ENCODE assay signal across 1 cellular context in the genomic region with DNA sequence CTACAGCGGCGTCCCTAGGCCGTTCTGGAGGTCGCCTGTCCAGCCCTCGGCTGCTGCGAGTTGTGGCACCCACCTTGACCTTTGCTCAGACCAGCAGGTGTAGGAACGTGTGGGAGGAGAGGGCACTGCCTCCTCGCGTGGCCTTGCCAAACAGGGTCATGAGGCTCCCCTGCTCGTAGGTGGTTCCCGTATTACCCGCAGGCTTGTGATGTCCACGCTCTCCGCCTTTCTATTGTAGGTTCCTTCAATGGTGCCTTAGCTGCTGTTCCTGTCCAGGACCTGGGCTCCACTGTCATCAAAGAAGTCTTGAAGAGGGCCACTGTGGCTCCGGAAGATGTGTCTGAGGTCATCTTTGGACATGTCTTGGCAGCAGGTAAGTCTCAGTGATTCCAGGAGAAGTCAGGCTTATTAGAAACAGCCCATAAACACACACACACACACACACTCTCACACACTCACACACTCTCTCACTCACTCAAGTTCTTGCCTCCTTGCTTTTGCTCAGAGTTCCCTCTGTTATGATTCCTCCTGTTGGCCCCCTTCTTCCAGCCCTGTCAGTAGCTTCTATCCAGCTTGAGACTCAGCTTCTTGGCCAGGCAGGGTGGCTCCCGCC.
A peak's percentile ranks its signal among the peaks of the same experiment; 100 is the strongest.
TF ChIP-seq lines count a peak whose summit lies in the region.

No MANE protein-coding gene starts in this region.

TF ChIP-seq in HepG2, 621 proteins besides CTCF, POLR2A, EP300 and RAD21 (continued from another document and continues in another):
- TF ChIP-seq FOXP1 (IDR thresholded peaks at IDR 0.05): no peak
- no peak for TF ChIP-seq FOXP1 (CRISPR knock-in tag; IDR thresholded peaks at IDR 0.05)
- no peak for TF ChIP-seq CHD4 (IDR thresholded peaks at IDR 0.05; ENCODE audit: borderline replicate concordance, low read length)
- no peak; the same call in 1 of the 2 replicates for TF ChIP-seq KDM3A (CRISPR knock-in tag; IDR thresholded peaks at IDR 0.05; ENCODE audit: low read depth)
- no peak for TF ChIP-seq SUZ12 (IDR thresholded peaks at IDR 0.05; ENCODE audit: low read depth, low read length)
- TF ChIP-seq, protein P1, sequence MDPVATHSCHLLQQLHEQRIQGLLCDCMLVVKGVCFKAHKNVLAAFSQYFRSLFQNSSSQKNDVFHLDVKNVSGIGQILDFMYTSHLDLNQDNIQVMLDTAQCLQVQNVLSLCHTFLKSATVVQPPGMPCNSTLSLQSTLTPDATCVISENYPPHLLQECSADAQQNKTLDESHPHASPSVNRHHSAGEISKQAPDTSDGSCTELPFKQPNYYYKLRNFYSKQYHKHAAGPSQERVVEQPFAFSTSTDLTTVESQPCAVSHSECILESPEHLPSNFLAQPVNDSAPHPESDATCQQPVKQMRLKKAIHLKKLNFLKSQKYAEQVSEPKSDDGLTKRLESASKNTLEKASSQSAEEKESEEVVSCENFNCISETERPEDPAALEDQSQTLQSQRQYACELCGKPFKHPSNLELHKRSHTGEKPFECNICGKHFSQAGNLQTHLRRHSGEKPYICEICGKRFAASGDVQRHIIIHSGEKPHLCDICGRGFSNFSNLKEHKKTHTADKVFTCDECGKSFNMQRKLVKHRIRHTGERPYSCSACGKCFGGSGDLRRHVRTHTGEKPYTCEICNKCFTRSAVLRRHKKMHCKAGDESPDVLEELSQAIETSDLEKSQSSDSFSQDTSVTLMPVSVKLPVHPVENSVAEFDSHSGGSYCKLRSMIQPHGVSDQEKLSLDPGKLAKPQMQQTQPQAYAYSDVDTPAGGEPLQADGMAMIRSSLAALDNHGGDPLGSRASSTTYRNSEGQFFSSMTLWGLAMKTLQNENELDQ (CRISPR knock-in tag; IDR thresholded peaks at IDR 0.05; ENCODE audit: borderline replicate concordance): no peak
- no peak; the same call in none of the 2 replicates for TF ChIP-seq TARDBP (CRISPR knock-in tag; IDR thresholded peaks at IDR 0.05)
- peak; percentile 66 for TF ChIP-seq TEAD3 (CRISPR knock-in tag; optimal IDR thresholded peaks at IDR 0.05; ENCODE audit: borderline replicate concordance)
- peak; percentile 82; the same call in 1 of the 2 replicates for TF ChIP-seq JUND (CRISPR knock-in tag; IDR thresholded peaks at IDR 0.05)
- TF ChIP-seq, protein P2, sequence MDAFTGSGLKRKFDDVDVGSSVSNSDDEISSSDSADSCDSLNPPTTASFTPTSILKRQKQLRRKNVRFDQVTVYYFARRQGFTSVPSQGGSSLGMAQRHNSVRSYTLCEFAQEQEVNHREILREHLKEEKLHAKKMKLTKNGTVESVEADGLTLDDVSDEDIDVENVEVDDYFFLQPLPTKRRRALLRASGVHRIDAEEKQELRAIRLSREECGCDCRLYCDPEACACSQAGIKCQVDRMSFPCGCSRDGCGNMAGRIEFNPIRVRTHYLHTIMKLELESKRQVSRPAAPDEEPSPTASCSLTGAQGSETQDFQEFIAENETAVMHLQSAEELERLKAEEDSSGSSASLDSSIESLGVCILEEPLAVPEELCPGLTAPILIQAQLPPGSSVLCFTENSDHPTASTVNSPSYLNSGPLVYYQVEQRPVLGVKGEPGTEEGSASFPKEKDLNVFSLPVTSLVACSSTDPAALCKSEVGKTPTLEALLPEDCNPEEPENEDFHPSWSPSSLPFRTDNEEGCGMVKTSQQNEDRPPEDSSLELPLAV (CRISPR knock-in tag; conservative IDR thresholded peaks at IDR 0.05; ENCODE audit: low read depth): no peak
- no peak for TF ChIP-seq ZNF839 (CRISPR knock-in tag; IDR thresholded peaks at IDR 0.05; ENCODE audit: borderline replicate concordance)
- peak; percentile 81; the same call in 1 of the 2 replicates for TF ChIP-seq AKAP8 (CRISPR knock-in tag; IDR thresholded peaks at IDR 0.05)
- TF ChIP-seq REL (CRISPR knock-in tag; conservative IDR thresholded peaks at IDR 0.05): no peak; the same call in 1 of the 2 replicates
- TF ChIP-seq FOXC1 (CRISPR knock-in tag; IDR thresholded peaks at IDR 0.05; ENCODE audit: borderline replicate concordance): peak; percentile 87
- no peak for TF ChIP-seq KLF6 (CRISPR knock-in tag; IDR thresholded peaks at IDR 0.05)
- peak; percentile 46; the same call in 1 of the 2 replicates for TF ChIP-seq STAT5B (CRISPR knock-in tag; IDR thresholded peaks at IDR 0.05)
- TF ChIP-seq ZNF33A (CRISPR knock-in tag; IDR thresholded peaks at IDR 0.05; ENCODE audit: borderline replicate concordance): no peak
- TF ChIP-seq MAFK (conservative IDR thresholded peaks at IDR 0.05 in 1 of 2, IDR thresholded peaks at IDR 0.05 in 1 of 2; ENCODE audit: low read length in 2 of 2): no peak
- TF ChIP-seq, protein P3, sequence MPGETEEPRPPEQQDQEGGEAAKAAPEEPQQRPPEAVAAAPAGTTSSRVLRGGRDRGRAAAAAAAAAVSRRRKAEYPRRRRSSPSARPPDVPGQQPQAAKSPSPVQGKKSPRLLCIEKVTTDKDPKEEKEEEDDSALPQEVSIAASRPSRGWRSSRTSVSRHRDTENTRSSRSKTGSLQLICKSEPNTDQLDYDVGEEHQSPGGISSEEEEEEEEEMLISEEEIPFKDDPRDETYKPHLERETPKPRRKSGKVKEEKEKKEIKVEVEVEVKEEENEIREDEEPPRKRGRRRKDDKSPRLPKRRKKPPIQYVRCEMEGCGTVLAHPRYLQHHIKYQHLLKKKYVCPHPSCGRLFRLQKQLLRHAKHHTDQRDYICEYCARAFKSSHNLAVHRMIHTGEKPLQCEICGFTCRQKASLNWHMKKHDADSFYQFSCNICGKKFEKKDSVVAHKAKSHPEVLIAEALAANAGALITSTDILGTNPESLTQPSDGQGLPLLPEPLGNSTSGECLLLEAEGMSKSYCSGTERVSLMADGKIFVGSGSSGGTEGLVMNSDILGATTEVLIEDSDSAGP (CRISPR knock-in tag; IDR thresholded peaks at IDR 0.05; ENCODE audit: borderline replicate concordance): peak; percentile 84
- TF ChIP-seq, protein P4, sequence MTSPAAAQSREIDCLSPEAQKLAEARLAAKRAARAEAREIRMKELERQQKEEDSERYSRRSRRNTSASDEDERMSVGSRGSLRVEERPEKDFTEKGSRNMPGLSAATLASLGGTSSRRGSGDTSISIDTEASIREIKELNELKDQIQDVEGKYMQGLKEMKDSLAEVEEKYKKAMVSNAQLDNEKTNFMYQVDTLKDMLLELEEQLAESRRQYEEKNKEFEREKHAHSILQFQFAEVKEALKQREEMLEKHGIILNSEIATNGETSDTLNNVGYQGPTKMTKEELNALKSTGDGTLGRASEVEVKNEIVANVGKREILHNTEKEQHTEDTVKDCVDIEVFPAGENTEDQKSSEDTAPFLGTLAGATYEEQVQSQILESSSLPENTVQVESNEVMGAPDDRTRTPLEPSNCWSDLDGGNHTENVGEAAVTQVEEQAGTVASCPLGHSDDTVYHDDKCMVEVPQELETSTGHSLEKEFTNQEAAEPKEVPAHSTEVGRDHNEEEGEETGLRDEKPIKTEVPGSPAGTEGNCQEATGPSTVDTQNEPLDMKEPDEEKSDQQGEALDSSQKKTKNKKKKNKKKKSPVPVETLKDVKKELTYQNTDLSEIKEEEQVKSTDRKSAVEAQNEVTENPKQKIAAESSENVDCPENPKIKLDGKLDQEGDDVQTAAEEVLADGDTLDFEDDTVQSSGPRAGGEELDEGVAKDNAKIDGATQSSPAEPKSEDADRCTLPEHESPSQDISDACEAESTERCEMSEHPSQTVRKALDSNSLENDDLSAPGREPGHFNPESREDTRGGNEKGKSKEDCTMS (CRISPR knock-in tag; conservative IDR thresholded peaks at IDR 0.05): no peak
- TF ChIP-seq, protein P5, sequence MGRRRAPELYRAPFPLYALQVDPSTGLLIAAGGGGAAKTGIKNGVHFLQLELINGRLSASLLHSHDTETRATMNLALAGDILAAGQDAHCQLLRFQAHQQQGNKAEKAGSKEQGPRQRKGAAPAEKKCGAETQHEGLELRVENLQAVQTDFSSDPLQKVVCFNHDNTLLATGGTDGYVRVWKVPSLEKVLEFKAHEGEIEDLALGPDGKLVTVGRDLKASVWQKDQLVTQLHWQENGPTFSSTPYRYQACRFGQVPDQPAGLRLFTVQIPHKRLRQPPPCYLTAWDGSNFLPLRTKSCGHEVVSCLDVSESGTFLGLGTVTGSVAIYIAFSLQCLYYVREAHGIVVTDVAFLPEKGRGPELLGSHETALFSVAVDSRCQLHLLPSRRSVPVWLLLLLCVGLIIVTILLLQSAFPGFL (CRISPR knock-in tag; IDR thresholded peaks at IDR 0.05): no peak
- no peak for TF ChIP-seq NR3C1 (CRISPR knock-in tag; IDR thresholded peaks at IDR 0.05)
- no peak for TF ChIP-seq ZNF333 (CRISPR knock-in tag; IDR thresholded peaks at IDR 0.05; ENCODE audit: borderline replicate concordance)
- peak; percentile 91 for TF ChIP-seq RXRA (CRISPR knock-in tag; IDR thresholded peaks at IDR 0.05)
- TF ChIP-seq PAF1 (CRISPR knock-in tag; IDR thresholded peaks at IDR 0.05): no peak
- TF ChIP-seq ZNF17 (CRISPR knock-in tag; IDR thresholded peaks at IDR 0.05): no peak
- TF ChIP-seq, protein P6, sequence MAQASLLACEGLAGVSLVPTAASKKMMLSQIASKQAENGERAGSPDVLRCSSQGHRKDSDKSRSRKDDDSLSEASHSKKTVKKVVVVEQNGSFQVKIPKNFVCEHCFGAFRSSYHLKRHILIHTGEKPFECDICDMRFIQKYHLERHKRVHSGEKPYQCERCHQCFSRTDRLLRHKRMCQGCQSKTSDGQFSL (CRISPR knock-in tag; IDR thresholded peaks at IDR 0.05): no peak
- no peak for TF ChIP-seq SSRP1 (CRISPR knock-in tag; IDR thresholded peaks at IDR 0.05)
- no peak for TF ChIP-seq SRSF4 (IDR thresholded peaks at IDR 0.05; ENCODE audit: low read depth, low read length, poor library complexity, severe bottlenecking)
- no peak for TF ChIP-seq ZNF75D (CRISPR knock-in tag; IDR thresholded peaks at IDR 0.05; ENCODE audit: borderline replicate concordance)
- TF ChIP-seq DNMT3B (CRISPR knock-in tag; conservative IDR thresholded peaks at IDR 0.05): no peak
- TF ChIP-seq, protein P7, sequence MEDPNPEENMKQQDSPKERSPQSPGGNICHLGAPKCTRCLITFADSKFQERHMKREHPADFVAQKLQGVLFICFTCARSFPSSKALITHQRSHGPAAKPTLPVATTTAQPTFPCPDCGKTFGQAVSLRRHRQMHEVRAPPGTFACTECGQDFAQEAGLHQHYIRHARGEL (CRISPR knock-in tag; IDR thresholded peaks at IDR 0.05): no peak
- TF ChIP-seq ZNF790 (CRISPR knock-in tag; IDR thresholded peaks at IDR 0.05; ENCODE audit: borderline replicate concordance): no peak
- TF ChIP-seq ETV5 (CRISPR knock-in tag; IDR thresholded peaks at IDR 0.05; ENCODE audit: borderline replicate concordance): no peak
- no peak for TF ChIP-seq ZNF3 (CRISPR knock-in tag; IDR thresholded peaks at IDR 0.05)
- no peak for TF ChIP-seq ZNF230 (CRISPR knock-in tag; IDR thresholded peaks at IDR 0.05)
- peak; percentile 57 for TF ChIP-seq SPEN (CRISPR knock-in tag; IDR thresholded peaks at IDR 0.05; ENCODE audit: low read depth)
- TF ChIP-seq, protein P8, sequence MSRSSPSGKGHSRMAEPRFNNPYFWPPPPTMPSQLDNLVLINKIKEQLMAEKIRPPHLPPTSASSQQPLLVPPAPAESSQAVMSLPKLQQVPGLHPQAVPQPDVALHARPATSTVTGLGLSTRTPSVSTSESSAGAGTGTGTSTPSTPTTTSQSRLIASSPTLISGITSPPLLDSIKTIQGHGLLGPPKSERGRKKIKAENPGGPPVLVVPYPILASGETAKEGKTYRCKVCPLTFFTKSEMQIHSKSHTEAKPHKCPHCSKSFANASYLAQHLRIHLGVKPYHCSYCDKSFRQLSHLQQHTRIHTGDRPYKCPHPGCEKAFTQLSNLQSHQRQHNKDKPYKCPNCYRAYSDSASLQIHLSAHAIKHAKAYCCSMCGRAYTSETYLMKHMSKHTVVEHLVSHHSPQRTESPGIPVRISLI (CRISPR knock-in tag; IDR thresholded peaks at IDR 0.05; ENCODE audit: borderline replicate concordance): peak; percentile 64; the same call in 1 of the 2 replicates
- TF ChIP-seq, protein P9, sequence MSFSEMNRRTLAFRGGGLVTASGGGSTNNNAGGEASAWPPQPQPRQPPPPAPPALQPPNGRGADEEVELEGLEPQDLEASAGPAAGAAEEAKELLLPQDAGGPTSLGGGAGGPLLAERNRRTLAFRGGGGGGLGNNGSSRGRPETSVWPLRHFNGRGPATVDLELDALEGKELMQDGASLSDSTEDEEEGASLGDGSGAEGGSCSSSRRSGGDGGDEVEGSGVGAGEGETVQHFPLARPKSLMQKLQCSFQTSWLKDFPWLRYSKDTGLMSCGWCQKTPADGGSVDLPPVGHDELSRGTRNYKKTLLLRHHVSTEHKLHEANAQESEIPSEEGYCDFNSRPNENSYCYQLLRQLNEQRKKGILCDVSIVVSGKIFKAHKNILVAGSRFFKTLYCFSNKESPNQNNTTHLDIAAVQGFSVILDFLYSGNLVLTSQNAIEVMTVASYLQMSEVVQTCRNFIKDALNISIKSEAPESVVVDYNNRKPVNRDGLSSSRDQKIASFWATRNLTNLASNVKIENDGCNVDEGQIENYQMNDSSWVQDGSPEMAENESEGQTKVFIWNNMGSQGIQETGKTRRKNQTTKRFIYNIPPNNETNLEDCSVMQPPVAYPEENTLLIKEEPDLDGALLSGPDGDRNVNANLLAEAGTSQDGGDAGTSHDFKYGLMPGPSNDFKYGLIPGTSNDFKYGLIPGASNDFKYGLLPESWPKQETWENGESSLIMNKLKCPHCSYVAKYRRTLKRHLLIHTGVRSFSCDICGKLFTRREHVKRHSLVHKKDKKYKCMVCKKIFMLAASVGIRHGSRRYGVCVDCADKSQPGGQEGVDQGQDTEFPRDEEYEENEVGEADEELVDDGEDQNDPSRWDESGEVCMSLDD (CRISPR knock-in tag; IDR thresholded peaks at IDR 0.05; ENCODE audit: borderline replicate concordance): peak; percentile 63; the same call in 1 of the 2 replicates
- TF ChIP-seq, protein P10, sequence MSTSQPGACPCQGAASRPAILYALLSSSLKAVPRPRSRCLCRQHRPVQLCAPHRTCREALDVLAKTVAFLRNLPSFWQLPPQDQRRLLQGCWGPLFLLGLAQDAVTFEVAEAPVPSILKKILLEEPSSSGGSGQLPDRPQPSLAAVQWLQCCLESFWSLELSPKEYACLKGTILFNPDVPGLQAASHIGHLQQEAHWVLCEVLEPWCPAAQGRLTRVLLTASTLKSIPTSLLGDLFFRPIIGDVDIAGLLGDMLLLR (CRISPR knock-in tag; IDR thresholded peaks at IDR 0.05): peak; percentile 39; the same call in 1 of the 2 replicates
- TF ChIP-seq MZF1 (CRISPR knock-in tag; IDR thresholded peaks at IDR 0.05; ENCODE audit: borderline replicate concordance): no peak
- no peak for TF ChIP-seq ZNF777 (CRISPR knock-in tag; IDR thresholded peaks at IDR 0.05)
- TF ChIP-seq ZFP1 (CRISPR knock-in tag; IDR thresholded peaks at IDR 0.05): no peak
- TF ChIP-seq ZNF547 (CRISPR knock-in tag; IDR thresholded peaks at IDR 0.05): no peak; the same call in 1 of the 2 replicates
